Comparison of ENCODE assay signal across 8 cellular contexts in the genomic region with DNA sequence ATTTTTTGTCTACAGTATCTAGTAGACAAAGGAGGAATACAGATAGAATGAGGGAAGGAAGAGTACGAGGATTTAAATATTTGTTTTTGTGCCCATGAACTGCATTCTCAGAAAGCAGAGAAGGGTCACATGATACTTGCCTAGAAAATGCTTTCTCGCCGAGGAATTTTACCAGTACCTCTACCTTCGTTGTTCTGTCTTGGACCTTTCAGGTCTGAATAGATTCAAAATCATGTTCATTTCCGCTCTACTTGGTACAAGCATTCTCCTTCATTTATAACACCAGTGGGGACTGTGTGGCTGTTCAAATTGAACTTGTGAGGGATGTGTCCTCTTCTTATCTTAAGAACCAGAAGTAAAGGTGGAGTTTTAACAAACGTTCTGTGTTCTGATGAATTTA. TPM values are rescaled to one million over a fixed set of nuclear protein-coding genes. Genes with fewer than 3 reads are reported as not detected.
DNase-seq lines count a peak whose midpoint lies in the region; TF ChIP-seq lines count a peak whose summit lies in the region.

No MANE protein-coding gene starts in this region.

- peaks cover 11% of the 10 kb centered on the region for H3K79me1 ChIP-seq in trophoblast cell (ENCODE audit: low read length)

- H3K4me1 ChIP-seq in Peyer's patch, result peaks cover 0 to 34% (median 9%) of the 10 kb centered on the region in 4 donors
- H3K4me1 ChIP-seq in trophoblast cell (ENCODE audit: control insufficient read depth in 1 of 2, insufficient read depth in 2 of 2, low read length in 2 of 2), result no peaks in the 10 kb centered on the region

- H3K14ac ChIP-seq in trophoblast cell (ENCODE audit: low read length), result no peak overlapping the region

- H3K79me2 ChIP-seq in trophoblast cell (ENCODE audit: control insufficient read depth, insufficient read depth, low read length, poor library complexity), result peaks cover 9% of the 10 kb centered on the region

- H3K4ac ChIP-seq in trophoblast cell (ENCODE audit: low read depth, low read length), result no peak overlapping the region

- peak overlapping the region; percentile 21 to 88 (median 82) for H3K4me3 ChIP-seq in Peyer's patch
- peak overlapping the region; percentile 93 for H3K4me3 ChIP-seq in epithelial cell of proximal tubule (ENCODE audit: low read depth, low read length)
- no peak overlapping the region for H3K4me3 ChIP-seq in trophoblast cell (ENCODE audit: low read depth, low read length)

- no peak overlapping the region for H3K9ac ChIP-seq in trophoblast cell (ENCODE audit: low read length)

- no peak overlapping the region for H4K91ac ChIP-seq in trophoblast cell (ENCODE audit: low read depth, low read length)

- no peak overlapping the region for H3K23ac ChIP-seq in trophoblast cell (ENCODE audit: low read length)

- H3K36me3 ChIP-seq in Peyer's patch (peaks cover 0 to 10% (median 0%) of the 10 kb centered on the region in 3 donors), trophoblast cell (ENCODE audit: control insufficient read depth in 1 of 2, insufficient read depth in 2 of 2, low read length in 2 of 2) (no peaks in the 10 kb centered on the region)

- TF ChIP-seq CTCF in Peyer's patch (IDR thresholded peaks at IDR 0.05) (no peak), epithelial cell of proximal tubule (conservative IDR thresholded peaks at IDR 0.05; ENCODE audit: low read depth, low read length) (no peak)

- H3K27me3 ChIP-seq in Peyer's patch (no peaks in the 10 kb centered on the region), trophoblast cell (ENCODE audit: insufficient read depth, low read length) (no peaks in the 10 kb centered on the region)

- H2BK12ac ChIP-seq in trophoblast cell (ENCODE audit: low read length), result no peak overlapping the region

- TF ChIP-seq POLR2A in Peyer's patch (IDR thresholded peaks at IDR 0.05), result no peak

- no peak overlapping the region for H4K8ac ChIP-seq in trophoblast cell (ENCODE audit: low read depth, low read length)

- H2BK120ac ChIP-seq in trophoblast cell (ENCODE audit: insufficient read depth, low read length, poor library complexity), result no peak overlapping the region

- DNase-seq in EL, result peak; percentile 20
- DNase-seq in Peyer's patch, result no peak
- DNase-seq in epithelial cell of proximal tubule (ENCODE audit: low read depth), result no peak
- no peak for DNase-seq in trophoblast cell
- no peak for DNase-seq in DMS79 treated with DMSO at 0.1 percent for 48 hours (lab: John Stamatoyannopoulos, UW)
- no peak for DNase-seq in activated gamma-delta T cell (lab: John Stamatoyannopoulos, UW)
- no peak for DNase-seq in UCSD-AML1 (lab: John Stamatoyannopoulos, UW; ENCODE audit: unreplicated experiment)
- DNase-seq in ureter (ENCODE audit: low spot score), result no peak

- no CpG with 5 or more reads among the region's 6 CpGs for WGBS in trophoblast cell (ENCODE audit: extremely low coverage, insufficient coverage, insufficient read length)

- H3K4me2 ChIP-seq in trophoblast cell (ENCODE audit: low read length), result peak overlapping the region; percentile 90

- no peak overlapping the region for H2AFZ ChIP-seq in trophoblast cell (ENCODE audit: insufficient read depth, low read length, poor library complexity)

- peak overlapping the region in 3 of 4 donors; percentile 4 to 44 (median 14) for H3K27ac ChIP-seq in Peyer's patch
- H3K27ac ChIP-seq in trophoblast cell (ENCODE audit: low read depth, low read length), result no peak overlapping the region

- H3K9me3 ChIP-seq in Peyer's patch (no peaks in the 10 kb centered on the region), trophoblast cell (ENCODE audit: insufficient read depth, low read depth, low read length) (peaks cover 1% of the 10 kb centered on the region)

- no peak overlapping the region for H2AK5ac ChIP-seq in trophoblast cell (ENCODE audit: low read length)

- H4K12ac ChIP-seq in trophoblast cell (ENCODE audit: low read depth, low read length), result no peak overlapping the region

- H2BK5ac ChIP-seq in trophoblast cell (ENCODE audit: low read depth, low read length, poor library complexity), result no peak overlapping the region

- no peak overlapping the region for H3K18ac ChIP-seq in trophoblast cell (ENCODE audit: low read length)

RNA-seq across cellular contexts. Expression of a gene that starts 1.9 kb away (rescaled TPM):
- 10 to 100 TPM; 17.3 to 37.7 (median 32.5) TPM for total RNA-seq in Peyer's patch
- total RNA-seq in epithelial cell of proximal tubule, result 13.7 and 21.2 TPM in 2 replicates
- polyA plus RNA-seq in trophoblast cell (2013), result 8.4 and 9.1 TPM in 2 replicates
- total RNA-seq in ureter, result 20.5 TPM
